ENCODE assay signal across 17 cellular contexts in genomic region chr7:91443862-91444261, GRCh38.
DNase-seq lines count a peak whose midpoint lies in the region; ATAC-seq and TF ChIP-seq lines count a peak whose summit lies in the region.
"Had no signal": no experiment of that assay in that cellular context is flagged by ENCODE, and none has a peak within 500 bp of the region (broad histone marks: within the 10 kb centered on the region; RNA-seq: fewer than 3 reads in every experiment).

No MANE protein-coding gene starts in this region.

- no peaks in the 10 kb centered on the region for H3K36me3 ChIP-seq in left lung
- H3K36me3 ChIP-seq: BLaER1 had no signal

- H3K9me3 ChIP-seq in left lung: peaks cover 0 to 29% of the 10 kb centered on the region in 2 donors

- DNase-seq in M059J (ENCODE audit: low read depth) (peak; percentile 25), astrocyte of the hippocampus (ENCODE audit: low read depth, low spot score) (peak; percentile 12), kidney glomerular epithelial cell (lab: John Stamatoyannopoulos, UW) (peak; percentile 34), left lung (no peak), foreskin melanocyte (no peak)
- DNase-seq: Caco-2; CD4-positive, CD25-positive, alpha-beta regulatory T cell; CD8-positive, alpha-beta T cell; DMS153; DND-41; GM23248; H7; HCEC 1CT had no signal

- no peak overlapping the region for H3K4me3 ChIP-seq in left lung
- H3K4me3 ChIP-seq: BLaER1, GM23248 had no signal

- H3K27me3 ChIP-seq in left lung: no peaks in the 10 kb centered on the region
- H3K27me3 ChIP-seq: BLaER1 had no signal

- ATAC-seq in left lung: no peak
- no peak for ATAC-seq in HG03354 (IDR thresholded peaks at IDR 0.05; ENCODE audit: poor library complexity, severe bottlenecking, unreplicated experiment)
- ATAC-seq: CD8-positive, alpha-beta T cell had no signal

- H3K27ac ChIP-seq in left lung: no peak overlapping the region
- H3K27ac ChIP-seq: 22Rv1, BLaER1, C4-2B, GM23248 had no signal

- TF ChIP-seq CTCF in left lung (IDR thresholded peaks at IDR 0.05): no peak

- H3K4me1 ChIP-seq in left lung: no peaks in the 10 kb centered on the region
- H3K4me1 ChIP-seq: BLaER1, Caco-2 had no signal

- intact Hi-C loops in left lung (cut with DNase I): no loop called here

Comparison
In these comparisons a context has a peak if more than half of its experiments do, and no peak if none do; other contexts are left out.
1. DNase-seq: peak in M059J (single experiment), astrocyte of the hippocampus (single experiment) and kidney glomerular epithelial cell (single experiment); none in left lung (0 of 2) and foreskin melanocyte (single experiment).